2 cellular contexts compared by ENCODE assay signal in genomic region chr22:19986011-19986409, GRCh38.
TF ChIP-seq lines count a peak whose summit lies in the region.

No MANE protein-coding gene starts in this region.

TF ChIP-seq in A549, 52 proteins besides CTCF, POLR2A, EP300 and RAD21:
- no peak for TF ChIP-seq SMC3 (IDR thresholded peaks at IDR 0.05)
- no peak for TF ChIP-seq HDAC2 (IDR thresholded peaks at IDR 0.05)
- TF ChIP-seq FOXS1 (CRISPR knock-in tag; IDR thresholded peaks at IDR 0.05), result no peak
- no peak for TF ChIP-seq PHF8 (IDR thresholded peaks at IDR 0.05; ENCODE audit: borderline replicate concordance, low read depth)
- no peak for TF ChIP-seq NFE2L2 (conservative IDR thresholded peaks at IDR 0.05; ENCODE audit: low read length)
- no peak for TF ChIP-seq RNF2 (IDR thresholded peaks at IDR 0.05; ENCODE audit: borderline replicate concordance, low read depth)
- no peak for TF ChIP-seq ELK1 (IDR thresholded peaks at IDR 0.05; ENCODE audit: low read depth, low read length)
- no peak for TF ChIP-seq CBX8 (IDR thresholded peaks at IDR 0.05)
- TF ChIP-seq SREBF2 (IDR thresholded peaks at IDR 0.05), result no peak
- TF ChIP-seq GATA3 (IDR thresholded peaks at IDR 0.05; ENCODE audit: borderline replicate concordance), result no peak
- no peak for TF ChIP-seq BCL3 (IDR thresholded peaks at IDR 0.05)
- no peak for TF ChIP-seq E2F6 (IDR thresholded peaks at IDR 0.05; ENCODE audit: borderline replicate concordance, low read depth)
- no peak for TF ChIP-seq KDM1A (IDR thresholded peaks at IDR 0.05; ENCODE audit: low read depth)
TF ChIP-seq in A549: peak in this region for 0.

TF ChIP-seq in H1, 55 proteins besides CTCF, POLR2A, EP300 and RAD21:
- TF ChIP-seq KDM5A (IDR thresholded peaks at IDR 0.05; ENCODE audit: low read length) (no peak), EGR1 (IDR thresholded peaks at IDR 0.05; ENCODE audit: borderline replicate concordance, low read depth, low read length) (no peak), ASH2L (IDR thresholded peaks at IDR 0.05; ENCODE audit: low read length) (no peak), GABPA (IDR thresholded peaks at IDR 0.05; ENCODE audit: borderline replicate concordance, insufficient read depth, low read length) (no peak), ATF3 (IDR thresholded peaks at IDR 0.05; ENCODE audit: insufficient read depth, low read depth, low read length) (no peak), RNF2 (IDR thresholded peaks at IDR 0.05; ENCODE audit: borderline replicate concordance, low read depth, low read length, missing control alignments, poor library complexity, severe bottlenecking) (no peak), RFX5 (IDR thresholded peaks at IDR 0.05; ENCODE audit: borderline replicate concordance, low read depth, low read length) (no peak), NANOG (IDR thresholded peaks at IDR 0.05; ENCODE audit: insufficient read depth, low read depth, low read length, poor library complexity, severe bottlenecking) (no peak)
